ENCODE assay signal across 8 cellular contexts in genomic region chr5:134227259-134227658, GRCh38.
A peak's percentile ranks its signal among the peaks of the same experiment; 100 is the strongest.
DNase-seq lines count a peak whose midpoint lies in the region; ATAC-seq and TF ChIP-seq lines count a peak whose summit lies in the region.

No MANE protein-coding gene starts in this region.

- peak overlapping the region; percentile 94 for H3K27ac Mint-ChIP-seq in activated naive CD8-positive, alpha-beta T cell treated with anti-CD3 and anti-CD28 coated beads, Interleukin-2, amount 50 U/mL, for 24 hours

- H3K4me2 ChIP-seq in DOHH2 (ENCODE audit: low read length) = peak overlapping the region; percentile 83

- peaks cover 48% of the 10 kb centered on the region for H3K79me2 ChIP-seq in DOHH2 (ENCODE audit: control insufficient read depth, low read length)

- peaks cover 29% of the 10 kb centered on the region; the same call in 1 of the 2 replicates for H4K20me1 ChIP-seq in DOHH2 (ENCODE audit: control insufficient read depth, insufficient read depth, low read depth, low read length)

- DNase-seq in NCI-H146 treated with DMSO at 0.1 percent for 48 hours (lab: John Stamatoyannopoulos, UW; ENCODE audit: unreplicated experiment) (peak; percentile 28), iPS DF 19.7 (ENCODE audit: low read depth, low spot score) (peak; percentile 50), retinal pigment epithelial cell (ENCODE audit: low read depth) (no peak)
- peak; percentile 19 for DNase-seq in activated naive CD8-positive, alpha-beta T cell treated with anti-CD3 and anti-CD28 coated beads, Interleukin-2, amount 50 U/mL, for 24 hours
- DNase-seq in activated CD8-positive, alpha-beta memory T cell treated with anti-CD3 and anti-CD28 coated beads for 24 hours = no peak

- peak overlapping the region; percentile 97 for H3K4me3 ChIP-seq in DOHH2 (ENCODE audit: low read length)
- H3K4me3 ChIP-seq in retinal pigment epithelial cell (ENCODE audit: low read length) = peak overlapping the region; percentile 93

- H3K4me1 Mint-ChIP-seq in activated naive CD8-positive, alpha-beta T cell treated with anti-CD3 and anti-CD28 coated beads, Interleukin-2, amount 50 U/mL, for 24 hours = peaks cover 44% of the 10 kb centered on the region

- no peaks in the 10 kb centered on the region for H3F3A ChIP-seq in DOHH2 (ENCODE audit: control insufficient read depth, insufficient read depth)

- no peaks in the 10 kb centered on the region for H3K27me3 ChIP-seq in DOHH2 (ENCODE audit: control insufficient read depth, low read length)

- H3K4me3 Mint-ChIP-seq in activated naive CD8-positive, alpha-beta T cell treated with anti-CD3 and anti-CD28 coated beads, Interleukin-2, amount 50 U/mL, for 24 hours = peak overlapping the region; percentile 87

- no peaks in the 10 kb centered on the region for H3K9me2 ChIP-seq in DOHH2 (replicated peaks; ENCODE audit: control insufficient read depth, low read length)

- no peaks in the 10 kb centered on the region for H3K27me3 Mint-ChIP-seq in activated naive CD8-positive, alpha-beta T cell treated with anti-CD3 and anti-CD28 coated beads, Interleukin-2, amount 50 U/mL, for 24 hours

- H3K36me3 ChIP-seq in DOHH2 (ENCODE audit: control insufficient read depth, low read length) = peaks cover 36% of the 10 kb centered on the region

- H3K4me1 ChIP-seq in DOHH2 (ENCODE audit: control insufficient read depth, low read length) = peaks cover 31% of the 10 kb centered on the region

- H3K27ac ChIP-seq in DOHH2 (ENCODE audit: low read depth, low read length) = no peak overlapping the region

- no peak for ATAC-seq in activated naive CD8-positive, alpha-beta T cell treated with anti-CD3 and anti-CD28 coated beads, Interleukin-2, amount 50 U/mL, for 24 hours
- ATAC-seq in GM19452 (IDR thresholded peaks at IDR 0.05; ENCODE audit: unreplicated experiment) (no peak), HG03108 (IDR thresholded peaks at IDR 0.05; ENCODE audit: unreplicated experiment) (no peak)

- no peaks in the 10 kb centered on the region for H3K9me3 ChIP-seq in DOHH2 (ENCODE audit: control insufficient read depth, insufficient read depth, low read length)

- TF ChIP-seq CTCF in DOHH2 (IDR thresholded peaks at IDR 0.05; ENCODE audit: low read depth, low read length, poor library complexity, severe bottlenecking) = no peak
- TF ChIP-seq CTCF in retinal pigment epithelial cell (conservative IDR thresholded peaks at IDR 0.05; ENCODE audit: low read depth, low read length) = peak; percentile 12

- peaks cover 23% of the 10 kb centered on the region for H3K36me3 Mint-ChIP-seq in activated naive CD8-positive, alpha-beta T cell treated with anti-CD3 and anti-CD28 coated beads, Interleukin-2, amount 50 U/mL, for 24 hours (ENCODE audit: low read depth)

- H3K9me3 Mint-ChIP-seq in activated naive CD8-positive, alpha-beta T cell treated with anti-CD3 and anti-CD28 coated beads, Interleukin-2, amount 50 U/mL, for 24 hours = no peaks in the 10 kb centered on the region

Comparison
In these comparisons a context has a peak if more than half of its experiments do, and no peak if none do; other contexts are left out.
1. DNase-seq: peak in NCI-H146 treated with DMSO at 0.1 percent for 48 hours (single experiment), activated naive CD8-positive, alpha-beta T cell treated with anti-CD3 and anti-CD28 coated beads, Interleukin-2, amount 50 U/mL, for 24 hours (single experiment) and iPS DF 19.7 (single experiment); none in retinal pigment epithelial cell (single experiment) and activated CD8-positive, alpha-beta memory T cell treated with anti-CD3 and anti-CD28 coated beads for 24 hours (single experiment).